In genomic region chr3:50242371-50242770, GRCh38 we compare ENCODE assay signal across 9 cellular contexts. TPM values are rescaled to one million over a fixed set of nuclear protein-coding genes. Genes with fewer than 3 reads are reported as not detected.
A peak's percentile ranks its signal among the peaks of the same experiment; 100 is the strongest.
DNase-seq lines count a peak whose midpoint lies in the region; ATAC-seq and TF ChIP-seq lines count a peak whose summit lies in the region.
"Had no signal": no experiment of that assay in that cellular context is flagged by ENCODE, and none has a peak within 500 bp of the region (broad histone marks: within the 10 kb centered on the region; RNA-seq: fewer than 3 reads in every experiment).

No MANE protein-coding gene starts in this region.

- H3K4me1 Mint-ChIP-seq in MCF 10A (ENCODE audit: insufficient read depth, unreplicated experiment) (peaks cover 52% of the 10 kb centered on the region), mesothelial cell of epicardium (peaks cover 57% of the 10 kb centered on the region)

- TF ChIP-seq CTCF in breast epithelium (IDR thresholded peaks at IDR 0.05) (no peak), MCF 10A (IDR thresholded peaks at IDR 0.05; ENCODE audit: unreplicated experiment) (no peak), mesothelial cell of epicardium (IDR thresholded peaks at IDR 0.05; ENCODE audit: unreplicated experiment) (no peak), tibial artery (IDR thresholded peaks at IDR 0.05) (no peak)

- ATAC-seq in GM21723 (IDR thresholded peaks at IDR 0.05; ENCODE audit: unreplicated experiment), result no peak

- H3K4me3 ChIP-seq in breast epithelium (peak overlapping the region in 1 of 3 donors; percentile 43), tibial artery (no peak overlapping the region)

- BruUV-seq in MCF 10A (replicated peaks; lab: Mats Ljungman, UMichigan), result no TSS peak

- H3K4me3 Mint-ChIP-seq in MCF 10A (ENCODE audit: unreplicated experiment) (no peak overlapping the region), mesothelial cell of epicardium (no peak overlapping the region)

- H3K27me3 ChIP-seq in breast epithelium, result no peaks in the 10 kb centered on the region
- no peaks in the 10 kb centered on the region for H3K27me3 ChIP-seq in tibial artery

- H3K27ac Mint-ChIP-seq in MCF 10A (ENCODE audit: low read depth, unreplicated experiment) (no peak overlapping the region), mesothelial cell of epicardium (peak overlapping the region; percentile 64)

- H3K4me1 ChIP-seq in breast epithelium (peaks cover 37 to 57% of the 10 kb centered on the region in 2 donors), tibial artery (peaks cover 0 to 97% (median 88%) of the 10 kb centered on the region in 4 donors)

- POLR2A ChIA-PET in MCF 10A (lab: Yijun Ruan, JAX), result no interaction called here

- H3K27me3 Mint-ChIP-seq in MCF 10A (ENCODE audit: insufficient read depth, unreplicated experiment), result no peaks in the 10 kb centered on the region
- H3K27me3 Mint-ChIP-seq in mesothelial cell of epicardium (ENCODE audit: low read depth), result no peaks in the 10 kb centered on the region

- H3K27ac ChIP-seq in breast epithelium (peak overlapping the region; percentile 78 to 93), angular gyrus (ENCODE audit: low read depth, low read length) (peak overlapping the region; percentile 75), tibial artery (peak overlapping the region; percentile 67 to 86)

- H3K9me3 Mint-ChIP-seq in MCF 10A (ENCODE audit: unreplicated experiment) (no peaks in the 10 kb centered on the region), mesothelial cell of epicardium (no peaks in the 10 kb centered on the region)

- TF ChIP-seq POLR2A in breast epithelium (IDR thresholded peaks at IDR 0.05), result no peak

- CTCF ChIA-PET in MCF 10A (lab: Yijun Ruan, JAX), result interaction anchor here (0.7 kb wide), 1 partner anchor 72 kb away, joined by 3 read pairs; no protein-coding TSS in a partner anchor

- H3K36me3 ChIP-seq in breast epithelium (no peaks in the 10 kb centered on the region), tibial artery (peaks cover 0 to 13% (median 0%) of the 10 kb centered on the region in 3 donors)

- H3K36me3 Mint-ChIP-seq in MCF 10A (ENCODE audit: insufficient read depth, unreplicated experiment) (peaks cover 14% of the 10 kb centered on the region), mesothelial cell of epicardium (no peaks in the 10 kb centered on the region)

- H3K9me3 ChIP-seq in breast epithelium (no peaks in the 10 kb centered on the region), tibial artery (no peaks in the 10 kb centered on the region)

- DNase-seq in breast epithelium (ENCODE audit: low spot score in 2 of 2) (no peak), MCF 10A (ENCODE audit: unreplicated experiment) (no peak), mesothelial cell of epicardium (ENCODE audit: low spot score in 2 of 2, unreplicated experiment in 2 of 2) (no peak), tibial artery (no peak), posterior vena cava (ENCODE audit: low spot score) (no peak), germinal center (ENCODE audit: low spot score) (no peak)
- DNase-seq: NCI-H446 treated with DMSO at 0.1 percent for 48 hours had no signal

- intact Hi-C loops in breast epithelium (cut with DNase I; ENCODE audit: low total_unique reads), result no loop called here
- intact Hi-C loops in MCF 10A (cut with micrococcal nuclease), result no loop called here
- intact Hi-C loops in tibial artery (cut with DNase I; ENCODE audit: low total_unique reads), result loop anchor here (5.0 kb wide), 1 partner anchor 35 kb away; the partner anchor contains the start of gene LSMEM2
- intact Hi-C loops in posterior vena cava (cut with DNase I), result no loop called here

RNA-seq across cellular contexts. Expression of gene GNAI2, which starts 6.4 kb away (rescaled TPM):
- total RNA-seq in breast epithelium (100 to 1,000 TPM in 2 of 3 donors, 10 to 100 TPM in 1; 95.3 to 232 (median 162) TPM), MCF 10A (2022) (122 and 123 TPM in 2 replicates), mesothelial cell of epicardium (155 to 159 TPM (median 156 TPM) in 3 replicates), posterior vena cava (100 to 1,000 TPM; 261 to 265 TPM)

RNA-seq across cellular contexts. Expression of gene SEMA3B, which starts 26.6 kb away (rescaled TPM):
- total RNA-seq in breast epithelium (10 to 100 TPM; 10.1 to 17.6 (median 11.1) TPM), MCF 10A (2022) (7.6 and 12.5 TPM in 2 replicates), mesothelial cell of epicardium (166 to 179 TPM (median 177 TPM) in 3 replicates), posterior vena cava (10 to 100 TPM; 18.6 to 39.7 TPM)

RNA-seq across cellular contexts. Expression of gene LSMEM2, which starts 36.5 kb away (rescaled TPM):
- not detected for total RNA-seq in breast epithelium
- total RNA-seq in MCF 10A (2022), result 0.20 TPM in 1 of 2 replicates, not detected in the other
- total RNA-seq in mesothelial cell of epicardium, result 0.38 to 0.51 TPM (median 0.50 TPM) in 3 replicates
- under 1 TPM in 1 of 2 donors, not detected in 1; 0.37 TPM for total RNA-seq in posterior vena cava

RNA-seq across cellular contexts. Expression of gene SLC38A3, which starts 37.3 kb away (rescaled TPM):
- 1 to 10 TPM in 1 of 3 donors, under 1 TPM in 1, not detected in 1; 0.98 to 2.5 TPM for total RNA-seq in breast epithelium
- total RNA-seq in MCF 10A (2022), result not detected in 2 replicates
- 0.84 to 2.5 TPM (median 1.8 TPM) in 3 replicates for total RNA-seq in mesothelial cell of epicardium
- under 1 TPM; 0.37 to 0.62 TPM for total RNA-seq in posterior vena cava

RNA-seq across cellular contexts. Expression of gene IFRD2, which starts 49.9 kb away (rescaled TPM):
- total RNA-seq in breast epithelium (10 to 100 TPM; 50.4 to 82.3 (median 72.7) TPM), MCF 10A (2022) (135 and 182 TPM in 2 replicates), mesothelial cell of epicardium (40.2 to 47.3 TPM (median 46.9 TPM) in 3 replicates), posterior vena cava (10 to 100 TPM; 47.3 to 53.3 TPM)
